In the genomic region with DNA sequence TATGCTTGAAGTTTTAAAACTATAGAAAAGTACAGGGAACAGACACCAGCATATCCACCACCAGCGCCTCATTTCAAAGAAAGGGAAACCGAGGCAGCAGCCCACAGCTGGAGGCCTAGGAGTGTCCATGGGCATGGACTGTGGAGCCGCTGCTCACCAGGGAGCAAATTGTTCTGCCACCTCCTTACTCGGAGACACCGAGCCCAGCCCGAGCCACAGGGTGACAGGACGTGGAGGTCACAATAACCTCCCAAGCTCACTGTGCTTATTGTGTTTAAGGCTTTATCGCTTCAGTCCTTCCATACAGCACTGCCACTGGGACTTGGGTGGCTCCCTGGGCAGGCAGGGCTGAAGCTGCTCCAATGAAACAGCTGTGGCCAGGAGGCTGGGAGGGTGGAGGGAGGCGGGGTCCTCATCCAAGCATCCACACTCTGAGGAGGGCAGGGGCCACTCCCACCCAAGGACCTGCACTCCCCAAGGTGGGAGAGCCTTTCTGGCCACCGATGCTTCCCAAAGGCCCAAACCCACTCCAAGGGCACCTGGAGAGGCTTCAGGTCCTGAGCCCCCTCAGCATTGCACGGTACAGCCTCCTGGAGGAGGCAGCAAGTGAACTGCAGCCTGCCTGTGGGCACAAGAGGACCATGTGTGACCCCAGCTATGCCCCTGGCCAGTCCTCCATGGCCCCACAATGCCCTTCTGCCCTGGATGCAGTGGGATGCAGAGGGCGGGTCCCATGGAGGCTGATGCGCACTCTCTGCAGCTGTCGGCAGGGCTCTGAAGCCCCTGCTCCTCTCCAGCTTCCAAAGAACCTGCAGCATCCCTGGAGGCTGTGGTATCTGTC, we compare ENCODE assay signal across 18 cellular contexts. TPM values are rescaled to one million over a fixed set of nuclear protein-coding genes. Genes with fewer than 3 reads are reported as not detected.
A peak's percentile ranks its signal among the peaks of the same experiment; 100 is the strongest.
DNase-seq lines count a peak whose midpoint lies in the region; ATAC-seq, FAIRE-seq and TF ChIP-seq lines count a peak whose summit lies in the region.
"Had no signal": no experiment of that assay in that cellular context is flagged by ENCODE, and none has a peak within 500 bp of the region (broad histone marks: within the 10 kb centered on the region; RNA-seq: fewer than 3 reads in every experiment).

No MANE protein-coding gene starts in this region.

- H3K18ac ChIP-seq in H1 (ENCODE audit: extremely low read depth, low read length) (no peak overlapping the region), mesenchymal stem cell (ENCODE audit: low read depth in 1 of 2, low read length in 2 of 2) (no peak overlapping the region)

- H3K27ac ChIP-seq in right atrium auricular region (no peak overlapping the region), heart right ventricle (no peak overlapping the region), H1 (ENCODE audit: low read depth, low read length) (no peak overlapping the region), mesenchymal stem cell (ENCODE audit: low read length, poor library complexity, severe bottlenecking) (no peak overlapping the region)
- H3K27ac ChIP-seq: HL-60 had no signal

- H3K27me3 Mint-ChIP-seq in WTC11 (ENCODE audit: low read depth), result no peaks in the 10 kb centered on the region; the same call in 1 of the 2 replicates

- no peaks in the 10 kb centered on the region for H3K79me2 ChIP-seq in H1 (ENCODE audit: control insufficient read depth in 1 of 2, insufficient read depth in 2 of 2, low read length in 2 of 2)

- no peaks in the 10 kb centered on the region for H3K36me3 Mint-ChIP-seq in WTC11
- H3K36me3 Mint-ChIP-seq: CD8-positive, alpha-beta T cell had no signal

- peaks cover 17% of the 10 kb centered on the region for H3K9me3 Mint-ChIP-seq in WTC11

- intact Hi-C loops in heart right ventricle (cut with DNase I), result no loop called here

- no peak overlapping the region for H4K5ac ChIP-seq in H1 (ENCODE audit: insufficient read length, low read depth, low read length)

- no peak for TF ChIP-seq RAD21 in H1 (IDR thresholded peaks at IDR 0.05 in 1 of 2, conservative IDR thresholded peaks at IDR 0.05 in 1 of 2; ENCODE audit: low read depth in 2 of 2, low read length in 2 of 2)

- no peaks in the 10 kb centered on the region for H4K20me1 ChIP-seq in H1 (replicated peaks in 1 of 2; ENCODE audit: control insufficient read depth in 1 of 2, insufficient read depth in 2 of 2, low read length in 2 of 2)

- H2BK20ac ChIP-seq in H1 (ENCODE audit: low read length), result 0 out of 2 replicates have a peak overlapping the region, but pooled peaks have one; percentile 86

- H3K9me3 ChIP-seq in right atrium auricular region, result peaks cover 0 to 12% of the 10 kb centered on the region in 2 donors
- peaks cover 0 to 12% (median under 1%) of the 10 kb centered on the region in 11 donors for H3K9me3 ChIP-seq in heart right ventricle
- no peaks in the 10 kb centered on the region for H3K9me3 ChIP-seq in H1 (ENCODE audit: insufficient read depth in 2 of 2, low read depth in 1 of 2, low read length in 1 of 2)
- peaks cover 3% of the 10 kb centered on the region for H3K9me3 ChIP-seq in mesenchymal stem cell (ENCODE audit: control insufficient read depth, low read length)

- no peak for FAIRE-seq in H1 (lab: Jason Lieb, UNC)
- FAIRE-seq: GM12892, GM19239 had no signal

- H3K4me1 ChIP-seq in right atrium auricular region, result no peaks in the 10 kb centered on the region
- H3K4me1 ChIP-seq in heart right ventricle, result peaks cover 0 to 4% (median 0%) of the 10 kb centered on the region in 9 donors
- H3K4me1 ChIP-seq in H1 (replicated peaks in 1 of 4; ENCODE audit: control insufficient read depth in 3 of 4, insufficient read depth in 4 of 4, low read length in 3 of 4), result peaks cover 0 to 6% (median 1%) of the 10 kb centered on the region in 4 experiments; a peak in 1 of 7 replicates
- peaks cover 4% of the 10 kb centered on the region for H3K4me1 ChIP-seq in mesenchymal stem cell (ENCODE audit: control insufficient read depth, insufficient read depth, low read depth, low read length)

- TF ChIP-seq POLR2A in H1 (IDR thresholded peaks at IDR 0.05; ENCODE audit: control extremely low read depth in 1 of 2, low read depth in 2 of 2, low read length in 2 of 2), result no peak

- H3K23ac ChIP-seq in H1 (ENCODE audit: insufficient read length), result no peak overlapping the region
- H3K23ac ChIP-seq in mesenchymal stem cell (ENCODE audit: low read length in 2 of 2), result no peak overlapping the region

- H3K9ac ChIP-seq in H1 (replicated peaks in 1 of 4; ENCODE audit: extremely low read depth in 1 of 4, low read depth in 3 of 4, low read length in 3 of 4) (no peak overlapping the region), mesenchymal stem cell (ENCODE audit: low read length) (no peak overlapping the region)

- no peak for TF ChIP-seq EP300 in H1 (IDR thresholded peaks at IDR 0.05; ENCODE audit: borderline replicate concordance in 1 of 2, low read depth in 2 of 2, low read length in 2 of 2)

- H2AK5ac ChIP-seq in H1 (ENCODE audit: low read depth, low read length) (no peak overlapping the region), mesenchymal stem cell (ENCODE audit: low read length, severe bottlenecking) (no peak overlapping the region)

- H2BK120ac ChIP-seq in H1 (replicated peaks; ENCODE audit: low read depth, low read length), result no peak overlapping the region
- no peak overlapping the region for H2BK120ac ChIP-seq in mesenchymal stem cell (ENCODE audit: low read depth, low read length)

- no peak overlapping the region for H3K4me3 ChIP-seq in right atrium auricular region
- no peak overlapping the region for H3K4me3 ChIP-seq in heart right ventricle
- no peak overlapping the region for H3K4me3 ChIP-seq in H1 (ENCODE audit: extremely low read depth in 1 of 4, insufficient read depth in 2 of 4, low read depth in 3 of 4, low read length in 4 of 4)
- H3K4me3 ChIP-seq in mesenchymal stem cell (ENCODE audit: insufficient read depth in 1 of 2, low read depth in 1 of 2, low read length in 2 of 2), result no peak overlapping the region

- H3K4me2 ChIP-seq in H1 (ENCODE audit: insufficient read depth in 1 of 2, low read depth in 2 of 2, low read length in 2 of 2), result no peak overlapping the region
- no peak overlapping the region for H3K4me2 ChIP-seq in mesenchymal stem cell (ENCODE audit: low read length, poor library complexity, severe bottlenecking)

- H3K27ac Mint-ChIP-seq in WTC11, result no peak overlapping the region
- H3K27ac Mint-ChIP-seq: CD8-positive, alpha-beta T cell had no signal

- TF ChIP-seq CTCF in right atrium auricular region (IDR thresholded peaks at IDR 0.05) (no peak), heart right ventricle (IDR thresholded peaks at IDR 0.05) (no peak), H1 (IDR thresholded peaks at IDR 0.05; ENCODE audit: control extremely low read depth in 1 of 3, insufficient read depth in 1 of 3, low read depth in 1 of 3, low read length in 3 of 3) (no peak), WTC11 (IDR thresholded peaks at IDR 0.05) (no peak)

- peaks cover 1% of the 10 kb centered on the region; the same call in 1 of the 2 replicates for H3K23me2 ChIP-seq in H1 (ENCODE audit: low read depth, low read length)

- H2BK5ac ChIP-seq in H1 (ENCODE audit: low read depth, low read length), result no peak overlapping the region; the same call in 1 of the 2 replicates
- H2BK5ac ChIP-seq in mesenchymal stem cell (ENCODE audit: low read depth, low read length, poor library complexity, severe bottlenecking), result no peak overlapping the region

- no peak overlapping the region for H4K8ac ChIP-seq in H1 (ENCODE audit: extremely low read depth, insufficient read depth, low read length)
- H4K8ac ChIP-seq in mesenchymal stem cell (ENCODE audit: low read length), result no peak overlapping the region

- POLR2A ChIA-PET in H1 (lab: Charles Lee; ENCODE audit: partially characterized antibody) (interaction anchor here (0.6 kb wide), 1 partner anchor 150 kb away, joined by 3 read pairs; no protein-coding TSS in a partner anchor), WTC11 (lab: Charles Lee) (no interaction called here)

- no peaks in the 10 kb centered on the region for H3K36me3 ChIP-seq in right atrium auricular region
- no peaks in the 10 kb centered on the region for H3K36me3 ChIP-seq in heart right ventricle
- no peaks in the 10 kb centered on the region for H3K36me3 ChIP-seq in H1 (ENCODE audit: control insufficient read depth in 2 of 4, insufficient read depth in 4 of 4, low read length in 3 of 4)
- H3K36me3 ChIP-seq in mesenchymal stem cell (ENCODE audit: control insufficient read depth in 1 of 2, insufficient read depth in 2 of 2, low read depth in 1 of 2, low read length in 2 of 2), result no peaks in the 10 kb centered on the region

- ATAC-seq in heart right ventricle (no peak), HG03045 (IDR thresholded peaks at IDR 0.05; ENCODE audit: unreplicated experiment) (no peak), WTC11 (no peak)
- ATAC-seq: CD8-positive, alpha-beta T cell; PC-3 had no signal

- H2AFZ ChIP-seq in H1 (ENCODE audit: low read length) (no peak overlapping the region), mesenchymal stem cell (ENCODE audit: low read depth, low read length) (no peak overlapping the region)

- no peaks in the 10 kb centered on the region for H3K27me3 ChIP-seq in right atrium auricular region
- no peaks in the 10 kb centered on the region for H3K27me3 ChIP-seq in heart right ventricle
- no peaks in the 10 kb centered on the region for H3K27me3 ChIP-seq in H1 (replicated peaks in 1 of 4; ENCODE audit: control insufficient read depth in 3 of 4, extremely low read depth in 1 of 4, insufficient read depth in 3 of 4, low read length in 3 of 4)
- H3K27me3 ChIP-seq in mesenchymal stem cell (ENCODE audit: control insufficient read depth in 1 of 2, insufficient read depth in 1 of 2, low read length in 2 of 2), result no peaks in the 10 kb centered on the region

- H2BK12ac ChIP-seq in H1 (ENCODE audit: low read depth, low read length), result peak overlapping the region; percentile 17; the same call in 1 of the 2 replicates
- H2BK12ac ChIP-seq in mesenchymal stem cell (ENCODE audit: low read length in 2 of 2), result no peak overlapping the region

- WGBS in heart right ventricle, 2 donors, result 79 to 84% methylated on average over 14 of the region's 14 CpGs
- WGBS in H1 (ENCODE audit: extremely low coverage in 1 of 2, insufficient coverage in 1 of 2, insufficient read length in 1 of 2, insufficient replicate concordance in 2 of 2, low coverage in 1 of 2, low lambda C conversion rate in 2 of 2, missing lambda C conversion rate in 1 of 2), 2 experiments, result 86% methylated on average over 14 of the region's 14 CpGs; no CpG with 5 or more reads in 1 of the 2 experiments
- WGBS in mesenchymal stem cell, result 86% methylated on average over 14 of the region's 14 CpGs

- H4K91ac ChIP-seq in H1 (replicated peaks; ENCODE audit: insufficient read length, low read length), result peak overlapping the region; percentile 42
- H4K91ac ChIP-seq in mesenchymal stem cell (ENCODE audit: low read length), result peak overlapping the region; percentile 7

- H3K14ac ChIP-seq in H1 (ENCODE audit: insufficient read length), result no peak overlapping the region
- H3K14ac ChIP-seq in mesenchymal stem cell (ENCODE audit: low read length in 2 of 2), result no peak overlapping the region

- H2BK15ac ChIP-seq in H1 (ENCODE audit: low read length) (no peak overlapping the region), mesenchymal stem cell (ENCODE audit: low read depth, poor library complexity, severe bottlenecking) (no peak overlapping the region)

- no peak overlapping the region for H3K4me3 Mint-ChIP-seq in WTC11
- H3K4me3 Mint-ChIP-seq: CD8-positive, alpha-beta T cell had no signal

- CTCF ChIA-PET in H1 (lab: Charles Lee; ENCODE audit: partially characterized antibody), result interaction anchor here (0.8 to 4.6 kb wide), 9 partner anchors 9 to 172 kb away, joined by 3 to 26 read pairs (median 5); no protein-coding TSS in a partner anchor
- CTCF ChIA-PET in WTC11 (lab: Charles Lee), result interaction anchor here (2.1 kb wide), 1 partner anchor 38 kb away, joined by 7 read pairs; no protein-coding TSS in a partner anchor

- H3K4me1 Mint-ChIP-seq in WTC11, result peaks cover 6% of the 10 kb centered on the region; the same call in 1 of the 2 replicates

- H3K79me1 ChIP-seq in H1 (ENCODE audit: low read depth, low read length) (no peaks in the 10 kb centered on the region), mesenchymal stem cell (replicated peaks; ENCODE audit: low read length, poor library complexity, severe bottlenecking) (no peaks in the 10 kb centered on the region)

- DNase-seq in right atrium auricular region (ENCODE audit: low spot score), result peak; percentile 55
- DNase-seq in heart right ventricle, result no peak
- peak in 1 of 2 experiments; percentile 38 for DNase-seq in H1 (ENCODE audit: low read depth in 1 of 2, low spot score in 2 of 2)
- DNase-seq in mesenchymal stem cell, result no peak
- peak; percentile 26 for DNase-seq in ureter (ENCODE audit: low spot score)
- DNase-seq in NCI-H1105 (lab: John Stamatoyannopoulos, UW), result no peak
- no peak for DNase-seq in WTC11 (ENCODE audit: low spot score)
- DNase-seq: DND-41, GDM1, NCI-H146, NCI-H345, NCI-H748 treated with DMSO at 0.1 percent for 48 hours, PC-3 had no signal

- no peak overlapping the region for H3K56ac ChIP-seq in H1 (replicated peaks; ENCODE audit: insufficient read length, low read depth, low read length)

- no peak overlapping the region for H3K4ac ChIP-seq in H1 (replicated peaks; ENCODE audit: insufficient read length, low read depth, low read length)
- no peak overlapping the region for H3K4ac ChIP-seq in mesenchymal stem cell (ENCODE audit: low read depth in 1 of 2, low read length in 2 of 2)

RNA-seq across cellular contexts. Expression of a gene that starts 38.7 kb away (rescaled TPM):
- total RNA-seq in right atrium auricular region (under 1 TPM; 0.12 to 0.44 TPM), heart right ventricle (1 to 10 TPM in 8 of 10 donors, under 1 TPM in 2; 0.67 to 2.6 (median 1.2) TPM), ureter (0.42 TPM), WTC11 (2021) (17.8 to 21.4 TPM (median 19.3 TPM) in 3 replicates)
- polyA plus RNA-seq in heart right ventricle (1 to 10 TPM in 1 of 2 donors, under 1 TPM in 1; 0.38 to 2.3 TPM), H1 (2011; rRNA removed) (6.7 and 10.4 TPM in 2 replicates)
- 8.4 TPM in 2 replicates for total RNA-seq in H1 (2021; fragmentation: NEBNext Ultra II Directional; extraction: Animal tissue kit (Norgen Biotek cat#: 25700))
- polyA plus RNA-seq in H1 (2011; cell fraction: cytosol; rRNA removed), result 6.4 TPM
- 16.4 TPM for polyA plus RNA-seq in H1 (2011; cell fraction: nucleus; rRNA removed)
- 5.8 to 8.4 TPM (median 8.3 TPM) in 4 replicates for polyA plus RNA-seq in H1 (2012, experiment 1 of 2)
- polyA plus RNA-seq in H1 (2012, experiment 2 of 2), result 5.1 TPM
- 8.0 TPM for polyA plus RNA-seq in H1 (2013, experiment 1 of 2)
- 7.6 TPM for polyA plus RNA-seq in H1 (2013, experiment 2 of 2)
- polyA minus RNA-seq in H1 (2011; rRNA and poly(A)+ RNA removed), result 3.6 and 5.9 TPM in 2 replicates
- 7.3 TPM for polyA minus RNA-seq in H1 (2011; cell fraction: cytosol; rRNA and poly(A)+ RNA removed)
- polyA minus RNA-seq in H1 (2011; cell fraction: nucleus; rRNA and poly(A)+ RNA removed), result 9.4 TPM
- 0.29 TPM for polyA plus RNA-seq in mesenchymal stem cell (2013, experiment 1 of 2)
- polyA plus RNA-seq in mesenchymal stem cell (2013, experiment 2 of 2), result 0.42 TPM
- total RNA-seq: CD8-positive, alpha-beta T cell; PC-3 had no signal

Comparison
In these comparisons a context has a peak if more than half of its experiments do, and no peak if none do; other contexts are left out.
1. DNase-seq: peak in right atrium auricular region (single experiment) and ureter (single experiment); none in heart right ventricle (0 of 2), mesenchymal stem cell (single experiment), NCI-H1105 (single experiment) and WTC11 (single experiment).